Comparison of ENCODE assay signal across 8 cellular contexts in genomic region chr3:63349583-63350177, GRCh38.
A peak's percentile ranks its signal among the peaks of the same experiment; 100 is the strongest.
DNase-seq lines count a peak whose midpoint lies in the region; ATAC-seq and TF ChIP-seq lines count a peak whose summit lies in the region.

No MANE protein-coding gene starts in this region.

- H3K27me3 Mint-ChIP-seq in activated naive CD8-positive, alpha-beta T cell treated with anti-CD3 and anti-CD28 coated beads for 36 hours, result peaks cover 41% of the 10 kb centered on the region

- intact Hi-C loops in left ventricle myocardium superior (cut with micrococcal nuclease), result loop anchor here (5.0 kb wide), 1 partner anchor 468 kb away; the partner anchor contains the start of gene C3orf49

- no peak overlapping the region for H3K27ac Mint-ChIP-seq in activated naive CD8-positive, alpha-beta T cell treated with anti-CD3 and anti-CD28 coated beads for 36 hours

- DNase-seq in CMK (ENCODE audit: low read depth) (peak; percentile 4), NCI-H226 (peak; percentile 37), left ventricle myocardium superior (no peak), smooth muscle cell of the brain vasculature (ENCODE audit: low read depth, low spot score) (peak; percentile 51), omental fat pad (ENCODE audit: low spot score) (no peak)
- peak; percentile 25 for DNase-seq in activated naive CD8-positive, alpha-beta T cell treated with anti-CD3 and anti-CD28 coated beads for 36 hours

- peaks cover 1% of the 10 kb centered on the region for H3K9me3 Mint-ChIP-seq in activated naive CD8-positive, alpha-beta T cell treated with anti-CD3 and anti-CD28 coated beads for 36 hours

- TF ChIP-seq CTCF in omental fat pad (IDR thresholded peaks at IDR 0.05), result peak in 1 of 3 donors; percentile 7

- H3K4me3 Mint-ChIP-seq in activated naive CD8-positive, alpha-beta T cell treated with anti-CD3 and anti-CD28 coated beads for 36 hours, result no peak overlapping the region

- H3K4me1 Mint-ChIP-seq in activated naive CD8-positive, alpha-beta T cell treated with anti-CD3 and anti-CD28 coated beads for 36 hours, result no peaks in the 10 kb centered on the region

- peak; percentile 76 for ATAC-seq in GM18511 (IDR thresholded peaks at IDR 0.05; ENCODE audit: unreplicated experiment)
- peak; percentile 73 for ATAC-seq in HG03066 (IDR thresholded peaks at IDR 0.05; ENCODE audit: low read depth, unreplicated experiment)
- ATAC-seq in left ventricle myocardium superior, result peak; percentile 48
- no peak for ATAC-seq in omental fat pad (ENCODE audit: low FRiP score)

- no peaks in the 10 kb centered on the region for H3K36me3 Mint-ChIP-seq in activated naive CD8-positive, alpha-beta T cell treated with anti-CD3 and anti-CD28 coated beads for 36 hours

Comparison
In these comparisons a context has a peak if more than half of its experiments do, and no peak if none do; other contexts are left out.
1. DNase-seq: peak in CMK (single experiment), NCI-H226 (single experiment), activated naive CD8-positive, alpha-beta T cell treated with anti-CD3 and anti-CD28 coated beads for 36 hours (single experiment) and smooth muscle cell of the brain vasculature (single experiment); none in left ventricle myocardium superior (single experiment) and omental fat pad (single experiment).